Comparison of ENCODE assay signal across 9 cellular contexts in genomic region chr2:64283015-64283570, GRCh38.
A peak's percentile ranks its signal among the peaks of the same experiment; 100 is the strongest.
DNase-seq lines count a peak whose midpoint lies in the region; ATAC-seq and TF ChIP-seq lines count a peak whose summit lies in the region.
"Had no signal": no experiment of that assay in that cellular context is flagged by ENCODE, and none has a peak within 500 bp of the region (broad histone marks: within the 10 kb centered on the region; RNA-seq: fewer than 3 reads in every experiment).

No MANE protein-coding gene starts in this region.

- no peak overlapping the region for H2BK15ac ChIP-seq in neuronal stem cell (ENCODE audit: low read length)

- no peak overlapping the region for H2BK5ac ChIP-seq in neuronal stem cell (ENCODE audit: low read length)

- H3K9me3 ChIP-seq in CD4-positive, CD25-positive, alpha-beta regulatory T cell (ENCODE audit: control insufficient read depth in 2 of 2, low read length in 2 of 2): no peaks in the 10 kb centered on the region
- no peaks in the 10 kb centered on the region for H3K9me3 ChIP-seq in gastroesophageal sphincter
- no peaks in the 10 kb centered on the region for H3K9me3 ChIP-seq in neuronal stem cell (replicated peaks in 1 of 2; ENCODE audit: control insufficient read depth in 2 of 2, insufficient read depth in 1 of 2, low read depth in 1 of 2, low read length in 2 of 2)

- TF ChIP-seq POLR2A in gastroesophageal sphincter (IDR thresholded peaks at IDR 0.05): no peak

- H3K4me1 Mint-ChIP-seq in CD4-positive, CD25-positive, alpha-beta regulatory T cell: peaks cover 0 to 5% (median 1%) of the 10 kb centered on the region in 4 donors
- H3K4me1 Mint-ChIP-seq in osteocyte (ENCODE audit: unreplicated experiment): peaks cover 11% of the 10 kb centered on the region

- peaks cover 0 to 1% (median 0%) of the 10 kb centered on the region in 7 donors for H3K9me3 Mint-ChIP-seq in CD4-positive, CD25-positive, alpha-beta regulatory T cell
- H3K9me3 Mint-ChIP-seq in osteocyte (ENCODE audit: unreplicated experiment): no peaks in the 10 kb centered on the region
- H3K9me3 Mint-ChIP-seq: stimulated activated naive CD8-positive, alpha-beta T cell treated with anti-CD3 and anti-CD28 coated beads, Interleukin-15, Interleukin-2, amounts not matched to agents 100 ng/mL and 50 ng/mL, for 24 hours had no signal

- H3K4me3 ChIP-seq in CD4-positive, CD25-positive, alpha-beta regulatory T cell (ENCODE audit: low read depth, low read length): peak overlapping the region; percentile 88
- H3K4me3 ChIP-seq in gastroesophageal sphincter (no peak overlapping the region), neuronal stem cell (ENCODE audit: low read length in 2 of 2) (no peak overlapping the region)

- H2AFZ ChIP-seq in neuronal stem cell (ENCODE audit: low read length): no peak overlapping the region

- no peak overlapping the region for H3K18ac ChIP-seq in neuronal stem cell (ENCODE audit: low read length)

- no peaks in the 10 kb centered on the region for H3K36me3 Mint-ChIP-seq in CD4-positive, CD25-positive, alpha-beta regulatory T cell
- H3K36me3 Mint-ChIP-seq in osteocyte (ENCODE audit: unreplicated experiment): no peaks in the 10 kb centered on the region

- no peak overlapping the region for H3K14ac ChIP-seq in neuronal stem cell (ENCODE audit: low read length)

- H3K4me3 Mint-ChIP-seq in CD4-positive, CD25-positive, alpha-beta regulatory T cell: no peak overlapping the region
- H3K4me3 Mint-ChIP-seq in osteocyte (ENCODE audit: unreplicated experiment): no peak overlapping the region
- H3K4me3 Mint-ChIP-seq: stimulated activated naive CD8-positive, alpha-beta T cell treated with anti-CD3 and anti-CD28 coated beads, Interleukin-15, Interleukin-2, amounts not matched to agents 100 ng/mL and 50 ng/mL, for 24 hours had no signal

- no peak for DNase-seq in CD4-positive, CD25-positive, alpha-beta regulatory T cell
- DNase-seq in osteocyte (ENCODE audit: extremely low spot score, unreplicated experiment) (no peak), NCI-H82 treated with DMSO at 0.1 percent for 48 hours (lab: John Stamatoyannopoulos, UW; ENCODE audit: unreplicated experiment) (no peak), neuronal stem cell (ENCODE audit: low spot score) (no peak)

- TF ChIP-seq CTCF in gastroesophageal sphincter (IDR thresholded peaks at IDR 0.05) (no peak), osteocyte (IDR thresholded peaks at IDR 0.05) (no peak)

- no peak overlapping the region for H2BK120ac ChIP-seq in neuronal stem cell (ENCODE audit: low read depth, low read length)

- H3K27ac ChIP-seq in CD4-positive, CD25-positive, alpha-beta regulatory T cell (ENCODE audit: insufficient read depth, low read length, poor library complexity, severe bottlenecking): peak overlapping the region; percentile 70
- H3K27ac ChIP-seq in gastroesophageal sphincter (peak overlapping the region in 3 of 4 donors; percentile 22 to 62 (median 49)), neuronal stem cell (replicated peaks; ENCODE audit: low read length) (no peak overlapping the region)

- no peak overlapping the region for H4K8ac ChIP-seq in neuronal stem cell (ENCODE audit: low read depth, low read length)

- no peak overlapping the region for H4K91ac ChIP-seq in neuronal stem cell (ENCODE audit: low read depth, low read length, poor library complexity)

- H3K4ac ChIP-seq in neuronal stem cell (ENCODE audit: low read length): no peak overlapping the region

- H3K9ac ChIP-seq in neuronal stem cell (ENCODE audit: low read depth, low read length, poor library complexity): no peak overlapping the region

- H2BK12ac ChIP-seq in neuronal stem cell (ENCODE audit: low read length): no peak overlapping the region

- H3K4me1 ChIP-seq in CD4-positive, CD25-positive, alpha-beta regulatory T cell (ENCODE audit: control insufficient read depth, insufficient read depth, low read length, poor library complexity, severe bottlenecking): peaks cover 13% of the 10 kb centered on the region
- H3K4me1 ChIP-seq in gastroesophageal sphincter: peaks cover 0 to 12% (median 9%) of the 10 kb centered on the region in 3 donors
- H3K4me1 ChIP-seq in neuronal stem cell (ENCODE audit: control insufficient read depth in 2 of 2, insufficient read depth in 1 of 2, low read depth in 1 of 2, low read length in 2 of 2): peaks cover 1 to 3% of the 10 kb centered on the region in 2 donors

- no peaks in the 10 kb centered on the region for H3K27me3 Mint-ChIP-seq in CD4-positive, CD25-positive, alpha-beta regulatory T cell
- no peaks in the 10 kb centered on the region for H3K27me3 Mint-ChIP-seq in osteocyte (ENCODE audit: unreplicated experiment)
- H3K27me3 Mint-ChIP-seq: stimulated activated naive CD8-positive, alpha-beta T cell treated with anti-CD3 and anti-CD28 coated beads, Interleukin-15, Interleukin-2, amounts not matched to agents 100 ng/mL and 50 ng/mL, for 24 hours had no signal

- no peaks in the 10 kb centered on the region for H3K36me3 ChIP-seq in CD4-positive, CD25-positive, alpha-beta regulatory T cell (ENCODE audit: control insufficient read depth, insufficient read depth, low read length)
- H3K36me3 ChIP-seq in gastroesophageal sphincter: no peaks in the 10 kb centered on the region
- no peaks in the 10 kb centered on the region for H3K36me3 ChIP-seq in neuronal stem cell (replicated peaks in 1 of 2; ENCODE audit: control insufficient read depth in 2 of 2, insufficient read depth in 2 of 2, low read length in 2 of 2)

- H2AK5ac ChIP-seq in neuronal stem cell (ENCODE audit: low read depth, low read length): no peak overlapping the region

- TF ChIP-seq EP300 in gastroesophageal sphincter (IDR thresholded peaks at IDR 0.05): no peak

- 96 to 100% methylated on average over 2 of the region's 4 CpGs for WGBS in gastroesophageal sphincter (ENCODE audit: low coverage in 1 of 2), 2 donors
- WGBS in neuronal stem cell (ENCODE audit: extremely low coverage in 2 of 2, insufficient read length in 2 of 2, insufficient replicate concordance in 1 of 2), 2 donors: 100% methylated on average over 1 of the region's 4 CpGs; no CpG with 5 or more reads in 1 of the 2 donors

- H3K27me3 ChIP-seq in CD4-positive, CD25-positive, alpha-beta regulatory T cell (ENCODE audit: control insufficient read depth, insufficient read depth, low read length): no peaks in the 10 kb centered on the region
- H3K27me3 ChIP-seq in gastroesophageal sphincter: no peaks in the 10 kb centered on the region
- H3K27me3 ChIP-seq in neuronal stem cell (ENCODE audit: control insufficient read depth in 3 of 3, insufficient read depth in 3 of 3, low read depth in 1 of 3, low read length in 3 of 3): no peaks in the 10 kb centered on the region

- H3K79me1 ChIP-seq in neuronal stem cell (ENCODE audit: low read depth, low read length): no peaks in the 10 kb centered on the region

- no peak overlapping the region for H3K4me2 ChIP-seq in neuronal stem cell (ENCODE audit: insufficient read depth, low read length, poor library complexity, severe bottlenecking)

- no peak overlapping the region for H3K27ac Mint-ChIP-seq in CD4-positive, CD25-positive, alpha-beta regulatory T cell
- no peak overlapping the region for H3K27ac Mint-ChIP-seq in osteocyte (ENCODE audit: unreplicated experiment)
- H3K27ac Mint-ChIP-seq: stimulated activated naive CD8-positive, alpha-beta T cell treated with anti-CD3 and anti-CD28 coated beads, Interleukin-15, Interleukin-2, amounts not matched to agents 100 ng/mL and 50 ng/mL, for 24 hours had no signal

- no peak overlapping the region for H3K23ac ChIP-seq in neuronal stem cell (ENCODE audit: low read depth, low read length, poor library complexity)

- no peak for ATAC-seq in CD4-positive, CD25-positive, alpha-beta regulatory T cell (ENCODE audit: low read depth in 2 of 2)
- ATAC-seq in GM19455 (IDR thresholded peaks at IDR 0.05; ENCODE audit: unreplicated experiment): peak; percentile 14
- ATAC-seq in HG03108 (IDR thresholded peaks at IDR 0.05; ENCODE audit: unreplicated experiment): peak; percentile 10
- no peak for ATAC-seq in gastroesophageal sphincter
- no peak for ATAC-seq in HG02840 (IDR thresholded peaks at IDR 0.05; ENCODE audit: low FRiP score, unreplicated experiment)

Comparison
In these comparisons a context has a peak if more than half of its experiments do, and no peak if none do; other contexts are left out.
1. ATAC-seq: peak in GM19455 (single experiment) and HG03108 (single experiment); none in CD4-positive, CD25-positive, alpha-beta regulatory T cell (0 of 2), gastroesophageal sphincter (single experiment) and HG02840 (single experiment).